In genomic region chr21:46184625-46185555, GRCh38 we compare ENCODE assay signal across 8 cellular contexts. TPM values are rescaled to one million over a fixed set of nuclear protein-coding genes. Genes with fewer than 3 reads are reported as not detected.
DNase-seq lines count a peak whose midpoint lies in the region; ATAC-seq and TF ChIP-seq lines count a peak whose summit lies in the region.

No MANE protein-coding gene starts in this region.

- no peak overlapping the region for H3K23ac ChIP-seq in trophoblast cell (ENCODE audit: low read length)

- no peak for TF ChIP-seq CTCF in heart left ventricle (IDR thresholded peaks at IDR 0.05)
- TF ChIP-seq CTCF in thyroid gland (IDR thresholded peaks at IDR 0.05): no peak

- H3K36me3 ChIP-seq in heart left ventricle (peaks cover 0 to 4% (median 0%) of the 10 kb centered on the region in 9 donors), trophoblast cell (ENCODE audit: control insufficient read depth in 1 of 2, insufficient read depth in 2 of 2, low read length in 2 of 2) (peaks cover 2% of the 10 kb centered on the region in 2 experiments), thyroid gland (no peaks in the 10 kb centered on the region)

- H3K4me3 ChIP-seq in heart left ventricle (peak overlapping the region; percentile 32 to 93 (median 66)), trophoblast cell (ENCODE audit: low read depth, low read length) (peak overlapping the region; percentile 74), thyroid gland (replicated peaks in 1 of 3) (peak overlapping the region in 2 of 3 donors; percentile 8 to 19)

- peak overlapping the region; percentile 72 to 97 (median 88) for H3K27ac ChIP-seq in heart left ventricle
- H3K27ac ChIP-seq in trophoblast cell (ENCODE audit: low read depth, low read length): peak overlapping the region; percentile 50
- peak overlapping the region; percentile 29 to 73 (median 44) for H3K27ac ChIP-seq in thyroid gland

- 12 to 51% (median 33%) methylated on average over 22 to 30 of the region's 30 CpGs for WGBS in heart left ventricle, 4 donors
- no CpG with 5 or more reads among the region's 30 CpGs for WGBS in trophoblast cell (ENCODE audit: extremely low coverage, insufficient coverage, insufficient read length)
- 18 to 46% methylated on average over 21 to 27 of the region's 30 CpGs for WGBS in thyroid gland, 2 donors

- no peak overlapping the region for H2BK12ac ChIP-seq in trophoblast cell (ENCODE audit: low read length)

- H2AK5ac ChIP-seq in trophoblast cell (ENCODE audit: low read length): no peak overlapping the region

- no peak for TF ChIP-seq POLR2A in heart left ventricle (IDR thresholded peaks at IDR 0.05)
- peak in 1 of 2 donors; percentile 29 for TF ChIP-seq POLR2A in thyroid gland (IDR thresholded peaks at IDR 0.05)

- peak overlapping the region; percentile 39 for H3K4ac ChIP-seq in trophoblast cell (ENCODE audit: low read depth, low read length)

- H3K4me1 ChIP-seq in heart left ventricle: peaks cover 6 to 45% (median 22%) of the 10 kb centered on the region in 12 donors
- H3K4me1 ChIP-seq in trophoblast cell (ENCODE audit: control insufficient read depth in 1 of 2, insufficient read depth in 2 of 2, low read length in 2 of 2): peaks cover 16 to 20% of the 10 kb centered on the region in 2 experiments
- peaks cover 0 to 12% of the 10 kb centered on the region in 2 donors for H3K4me1 ChIP-seq in thyroid gland

- peak; percentile 50 for DNase-seq in MV-4-11 (lab: John Stamatoyannopoulos, UW)
- peak; percentile 34 to 78 for DNase-seq in SW 1271 (lab: John Stamatoyannopoulos, UW)
- peak; percentile 80 for DNase-seq in amniotic epithelial cell (ENCODE audit: low read depth)
- DNase-seq in heart left ventricle: peak; percentile 77 to 94 (median 92)
- DNase-seq in trophoblast cell: peak; percentile 10 to 43
- peak; percentile 85 to 88 for DNase-seq in thyroid gland

- H3K9ac ChIP-seq in trophoblast cell (ENCODE audit: low read length): peak overlapping the region; percentile 30

- H3K9me3 ChIP-seq in heart left ventricle (no peaks in the 10 kb centered on the region), trophoblast cell (ENCODE audit: insufficient read depth, low read depth, low read length) (peaks cover 2% of the 10 kb centered on the region), thyroid gland (no peaks in the 10 kb centered on the region)

- peak overlapping the region; percentile 57 for H4K12ac ChIP-seq in trophoblast cell (ENCODE audit: low read depth, low read length)

- peak overlapping the region; percentile 90 for H4K8ac ChIP-seq in trophoblast cell (ENCODE audit: low read depth, low read length)

- H3K79me1 ChIP-seq in trophoblast cell (ENCODE audit: low read length): peaks cover 9% of the 10 kb centered on the region

- H2BK5ac ChIP-seq in trophoblast cell (ENCODE audit: low read depth, low read length, poor library complexity): peak overlapping the region; percentile 87

- peak overlapping the region; percentile 78 for H3K18ac ChIP-seq in trophoblast cell (ENCODE audit: low read length)

- peaks cover 6% of the 10 kb centered on the region for H3K79me2 ChIP-seq in trophoblast cell (ENCODE audit: control insufficient read depth, insufficient read depth, low read length, poor library complexity)

- peak; percentile 66 for ATAC-seq in GM18867 (IDR thresholded peaks at IDR 0.05; ENCODE audit: unreplicated experiment)
- ATAC-seq in heart left ventricle: peak; percentile 59 to 76 (median 65)
- ATAC-seq in GM18498 (IDR thresholded peaks at IDR 0.05; ENCODE audit: unreplicated experiment): no peak

- peak overlapping the region; percentile 72 for H2AFZ ChIP-seq in trophoblast cell (ENCODE audit: insufficient read depth, low read length, poor library complexity)

- H4K91ac ChIP-seq in trophoblast cell (ENCODE audit: low read depth, low read length): peak overlapping the region; percentile 88

- H3K14ac ChIP-seq in trophoblast cell (ENCODE audit: low read length): peak overlapping the region; percentile 83

- H3K27me3 ChIP-seq in heart left ventricle (no peaks in the 10 kb centered on the region), trophoblast cell (ENCODE audit: insufficient read depth, low read length) (no peaks in the 10 kb centered on the region), thyroid gland (no peaks in the 10 kb centered on the region)

- peak overlapping the region; percentile 61 for H2BK120ac ChIP-seq in trophoblast cell (ENCODE audit: insufficient read depth, low read length, poor library complexity)

- peak overlapping the region; percentile 92 for H3K4me2 ChIP-seq in trophoblast cell (ENCODE audit: low read length)

- intact Hi-C loops in heart left ventricle (cut with DNase I) (loop anchor here in 4 of 10 donors (5.0 kb wide), 3 partner anchors 37 to 137 kb away; partner anchors contain the start of genes C21orf58 (in 1 of the 4), LSS (in 1 of the 4) and PCNT (in 1 of the 4)), thyroid gland (cut with DNase I) (loop anchor here (10.0 kb wide), 1 partner anchor 200 kb away; the partner anchor contains the start of gene COL6A1)

RNA-seq across cellular contexts. Expression of gene SPATC1L, which starts 0.6 kb away (rescaled TPM):
- total RNA-seq in heart left ventricle: 10 to 100 TPM in 4 of 9 donors, 1 to 10 TPM in 5; 4.9 to 16.8 (median 8.4) TPM
- 10 to 100 TPM; 11.0 to 12.9 TPM for polyA plus RNA-seq in heart left ventricle
- polyA plus RNA-seq in trophoblast cell (2013): 22.3 and 23.2 TPM in 2 replicates
- 1 to 10 TPM; 3.5 to 9.0 (median 5.8) TPM for total RNA-seq in thyroid gland

RNA-seq across cellular contexts. Expression of gene FTCD, which starts 29.5 kb away (rescaled TPM):
- total RNA-seq in heart left ventricle (1 to 10 TPM in 5 of 9 donors, under 1 TPM in 3, not detected in 1; 0.31 to 3.1 (median 1.2) TPM), thyroid gland (1 to 10 TPM in 1 of 4 donors, under 1 TPM in 2, not detected in 1; 0.78 to 1.2 (median 0.94) TPM)
- 1 to 10 TPM in 1 of 2 donors, under 1 TPM in 1; 0.17 to 1.8 TPM for polyA plus RNA-seq in heart left ventricle
- polyA plus RNA-seq in trophoblast cell (2013): 1.0 and 1.4 TPM in 2 replicates

RNA-seq across cellular contexts. Expression of gene LSS, which starts 43.7 kb away (rescaled TPM):
- total RNA-seq in heart left ventricle (10 to 100 TPM; 34.2 to 65.5 (median 41.7) TPM), thyroid gland (10 to 100 TPM; 31.4 to 57.7 (median 42.0) TPM)
- polyA plus RNA-seq in heart left ventricle: 10 to 100 TPM; 25.1 to 35.7 TPM
- polyA plus RNA-seq in trophoblast cell (2013): 63.4 and 64.5 TPM in 2 replicates

Comparison
In these comparisons a context has a peak if more than half of its experiments do, and no peak if none do; other contexts are left out.
1. DNase-seq: peak in every context shown above with its lines; median percentile 92 in heart left ventricle; 86 in thyroid gland; 80 in amniotic epithelial cell; 56 in SW 1271; 50 in MV-4-11; 26 in trophoblast cell.
2. H3K4me3 ChIP-seq: peak in every context shown above with its lines; median percentile 74 in trophoblast cell; 66 in heart left ventricle; 14 in thyroid gland.